ENCODE assay signal across 24 cellular contexts in genomic region chr6:32070814-32071466, GRCh38. TPM values are rescaled to one million over a fixed set of nuclear protein-coding genes. Genes with fewer than 3 reads are reported as not detected.
A peak's percentile ranks its signal among the peaks of the same experiment; 100 is the strongest.
DNase-seq lines count a peak whose midpoint lies in the region; ATAC-seq and TF ChIP-seq lines count a peak whose summit lies in the region.
"Had no signal": no experiment of that assay in that cellular context is flagged by ENCODE, and none has a peak within 500 bp of the region (broad histone marks: within the 10 kb centered on the region; RNA-seq: fewer than 3 reads in every experiment).

No MANE protein-coding gene starts in this region.

- no peaks in the 10 kb centered on the region for H3K36me3 Mint-ChIP-seq in nephron (ENCODE audit: low read depth)
- H3K36me3 Mint-ChIP-seq: activated naive CD4-positive, alpha-beta T cell treated with anti-CD3 and anti-CD28 coated beads, Interleukin-2, amount 50 U/mL, for 24 hours; CD4-positive, alpha-beta memory T cell; stimulated activated effector memory CD8-positive, alpha-beta T cell treated with anti-CD3 and anti-CD28 coated beads, Interleukin-12 subunit alpha, Interleukin-12 subunit beta, amount 100 ng/mL, for 72 hours had no signal

- BruUV-seq in Panc1 (replicated peaks; lab: Mats Ljungman, UMichigan) = no TSS peak

- H3K36me3 ChIP-seq in Panc1 (ENCODE audit: control insufficient read depth, insufficient read depth, low read length) (no peaks in the 10 kb centered on the region), esophagus squamous epithelium (peaks cover 0 to 30% (median 4%) of the 10 kb centered on the region in 3 donors), suprapubic skin (peaks cover 41% of the 10 kb centered on the region)
- H3K36me3 ChIP-seq: brain microvascular endothelial cell, SJCRH30 had no signal

- peak overlapping the region in 1 of 3 experiments; percentile 43 for H3K4me3 Mint-ChIP-seq in nephron
- H3K4me3 Mint-ChIP-seq: activated B cell treated with CpG ODN at 0.5 μM for 24 hours; activated CD8-positive, alpha-beta T cell treated with anti-CD3 and anti-CD28 coated beads for 36 hours; activated naive CD4-positive, alpha-beta T cell treated with anti-CD3 and anti-CD28 coated beads, Interleukin-2, amount 50 U/mL, for 24 hours; activated T-cell treated with anti-CD3 and anti-CD28 coated beads, Interleukin-2, amount 50 U/mL, for 4 hours; CD4-positive, alpha-beta memory T cell; naive thymus-derived CD8-positive, alpha-beta T cell; stimulated activated effector memory CD8-positive, alpha-beta T cell treated with anti-CD3 and anti-CD28 coated beads, Interleukin-12 subunit alpha, Interleukin-12 subunit beta, amount 100 ng/mL, for 72 hours had no signal

- H3K27me3 ChIP-seq in Panc1 (ENCODE audit: control insufficient read depth, insufficient read depth, low read length) (no peaks in the 10 kb centered on the region), esophagus squamous epithelium (no peaks in the 10 kb centered on the region), suprapubic skin (no peaks in the 10 kb centered on the region)
- H3K27me3 ChIP-seq: dorsolateral prefrontal cortex, SJCRH30 had no signal

- in situ Hi-C loops in Panc1 (cut with HindIII; ENCODE audit: low pct_unique_long_range_greater_than_20kb, low sequenced_read_pairs) = no loop called here

- H3K27ac ChIP-seq in Panc1 (ENCODE audit: low read length) (no peak overlapping the region), esophagus squamous epithelium (peak overlapping the region in 3 of 4 donors; percentile 35 to 62 (median 57)), suprapubic skin (peak overlapping the region; percentile 81)
- H3K27ac ChIP-seq: brain microvascular endothelial cell had no signal

- ATAC-seq in Panc1 (0 out of 2 replicates have a peak, but pooled peaks have one; percentile 33), GM18502 (IDR thresholded peaks at IDR 0.05; ENCODE audit: poor library complexity, unreplicated experiment) (no peak), HG03159 (IDR thresholded peaks at IDR 0.05; ENCODE audit: unreplicated experiment) (no peak)
- ATAC-seq: activated CD8-positive, alpha-beta T cell treated with anti-CD3 and anti-CD28 coated beads for 36 hours; activated T-cell treated with anti-CD3 and anti-CD28 coated beads, Interleukin-2, amount 50 U/mL, for 4 hours; naive thymus-derived CD8-positive, alpha-beta T cell; stimulated activated effector memory CD8-positive, alpha-beta T cell treated with anti-CD3 and anti-CD28 coated beads, Interleukin-12 subunit alpha, Interleukin-12 subunit beta, amount 100 ng/mL, for 72 hours had no signal

- CTCF ChIA-PET in Panc1 (lab: Charles Lee) = interaction anchor here (1.0 kb wide), 1 partner anchor 23 kb away, joined by 4 read pairs; no protein-coding TSS in a partner anchor

- WGBS in esophagus squamous epithelium, 2 donors = 68 to 73% methylated on average over 7 to 8 of the region's 15 CpGs
- WGBS in suprapubic skin = 71% methylated on average over 13 of the region's 15 CpGs

- TF ChIP-seq EP300 in suprapubic skin (IDR thresholded peaks at IDR 0.05) = no peak

- TF ChIP-seq CTCF in Panc1 (IDR thresholded peaks at IDR 0.05) = no peak
- no peak for TF ChIP-seq CTCF in esophagus squamous epithelium (IDR thresholded peaks at IDR 0.05)
- no peak for TF ChIP-seq CTCF in nephron (IDR thresholded peaks at IDR 0.05; ENCODE audit: unreplicated experiment in 3 of 3)
- no peak for TF ChIP-seq CTCF in suprapubic skin (IDR thresholded peaks at IDR 0.05)

- no peaks in the 10 kb centered on the region for H3K27me3 Mint-ChIP-seq in nephron (ENCODE audit: low read depth)
- H3K27me3 Mint-ChIP-seq: activated CD8-positive, alpha-beta T cell treated with anti-CD3 and anti-CD28 coated beads for 36 hours; activated naive CD4-positive, alpha-beta T cell treated with anti-CD3 and anti-CD28 coated beads, Interleukin-2, amount 50 U/mL, for 24 hours had no signal

- no peak for DNase-seq in Panc1 (ENCODE audit: low read depth, low spot score)
- no peak for DNase-seq in esophagus squamous epithelium (lab: John Stamatoyannopoulos, UW)
- DNase-seq in suprapubic skin (ENCODE audit: low spot score in 2 of 2) = peak in 1 of 2 donors; percentile 88
- DNase-seq in NCI-H1092 (lab: John Stamatoyannopoulos, UW) = no peak
- DNase-seq in A172 (ENCODE audit: low spot score) = no peak
- DNase-seq: activated B cell treated with CpG ODN at 0.5 μM for 24 hours; activated CD8-positive, alpha-beta T cell treated with anti-CD3 and anti-CD28 coated beads for 36 hours; activated T-cell treated with anti-CD3 and anti-CD28 coated beads, Interleukin-2, amount 50 U/mL, for 4 hours; brain microvascular endothelial cell; CD4-positive, alpha-beta memory T cell; DMS79; erythroblast; naive thymus-derived CD8-positive, alpha-beta T cell; NCI-H1930; NCI-H524; stimulated activated CD4-positive, alpha-beta T cell treated with anti-CD3 and anti-CD28 coated beads, Interleukin-15, amount 100 ng/mL, for 24 hours had no signal

- H3K9me3 ChIP-seq in Panc1 (ENCODE audit: control insufficient read depth, insufficient read depth, low read depth, low read length) (no peaks in the 10 kb centered on the region), esophagus squamous epithelium (no peaks in the 10 kb centered on the region), suprapubic skin (no peaks in the 10 kb centered on the region)
- H3K9me3 ChIP-seq: SJCRH30 had no signal

- H3K4me3 ChIP-seq in Panc1 (ENCODE audit: low read depth in 2 of 2, low read length in 2 of 2) (no peak overlapping the region), esophagus squamous epithelium (no peak overlapping the region), suprapubic skin (no peak overlapping the region)
- H3K4me3 ChIP-seq: SJCRH30 had no signal

- intact Hi-C loops in Panc1 (cut with micrococcal nuclease; ENCODE audit: unreplicated experiment) = no loop called here
- intact Hi-C loops in esophagus squamous epithelium (cut with DNase I) = no loop called here

- peak overlapping the region in 2 of 3 experiments; percentile 96 to 97 for H3K27ac Mint-ChIP-seq in nephron
- H3K27ac Mint-ChIP-seq: activated B cell treated with CpG ODN at 0.5 μM for 24 hours; activated CD8-positive, alpha-beta T cell treated with anti-CD3 and anti-CD28 coated beads for 36 hours; activated naive CD4-positive, alpha-beta T cell treated with anti-CD3 and anti-CD28 coated beads, Interleukin-2, amount 50 U/mL, for 24 hours; stimulated activated effector memory CD8-positive, alpha-beta T cell treated with anti-CD3 and anti-CD28 coated beads, Interleukin-12 subunit alpha, Interleukin-12 subunit beta, amount 100 ng/mL, for 72 hours had no signal

- H3K9me3 Mint-ChIP-seq in nephron = no peaks in the 10 kb centered on the region
- H3K9me3 Mint-ChIP-seq: activated B cell treated with CpG ODN at 0.5 μM for 24 hours; activated CD8-positive, alpha-beta T cell treated with anti-CD3 and anti-CD28 coated beads for 36 hours; activated naive CD4-positive, alpha-beta T cell treated with anti-CD3 and anti-CD28 coated beads, Interleukin-2, amount 50 U/mL, for 24 hours; activated T-cell treated with anti-CD3 and anti-CD28 coated beads, Interleukin-2, amount 50 U/mL, for 4 hours; naive thymus-derived CD8-positive, alpha-beta T cell; stimulated activated effector memory CD8-positive, alpha-beta T cell treated with anti-CD3 and anti-CD28 coated beads, Interleukin-12 subunit alpha, Interleukin-12 subunit beta, amount 100 ng/mL, for 72 hours had no signal

- H3K4me1 Mint-ChIP-seq in nephron = peaks cover 54% of the 10 kb centered on the region
- H3K4me1 Mint-ChIP-seq: activated B cell treated with CpG ODN at 0.5 μM for 24 hours; activated naive CD4-positive, alpha-beta T cell treated with anti-CD3 and anti-CD28 coated beads, Interleukin-2, amount 50 U/mL, for 24 hours; CD4-positive, alpha-beta memory T cell; stimulated activated effector memory CD8-positive, alpha-beta T cell treated with anti-CD3 and anti-CD28 coated beads, Interleukin-12 subunit alpha, Interleukin-12 subunit beta, amount 100 ng/mL, for 72 hours had no signal

- TF ChIP-seq POLR2A in esophagus squamous epithelium (IDR thresholded peaks at IDR 0.05) (no peak), suprapubic skin (IDR thresholded peaks at IDR 0.05) (no peak)

- POLR2A ChIA-PET in Panc1 (lab: Charles Lee) = no interaction called here

- H3K4me1 ChIP-seq in Panc1 (ENCODE audit: control insufficient read depth, insufficient read depth, low read length) = no peaks in the 10 kb centered on the region
- peaks cover 0 to 6% (median 0%) of the 10 kb centered on the region in 3 donors for H3K4me1 ChIP-seq in esophagus squamous epithelium
- peaks cover 10% of the 10 kb centered on the region for H3K4me1 ChIP-seq in suprapubic skin

RNA-seq across cellular contexts. Expression of gene CYP21A2, which starts 32.7 kb away (rescaled TPM):
- total RNA-seq in Panc1 (2021; ENCODE audit: unreplicated experiment) (1.1 TPM), esophagus squamous epithelium (under 1 TPM in 1 of 4 donors, not detected in 3; 0.22 TPM), suprapubic skin (1 to 10 TPM in 1 of 4 donors, under 1 TPM in 1, not detected in 2; 0.39 to 2.3 TPM)
- not detected for polyA plus RNA-seq in Panc1 (2012; ENCODE audit: insufficient read length)
- total RNA-seq in A172 (2014; rRNA removed; shearing (Covaris generic)) = 0.05 TPM in 1 of 2 replicates, not detected in the other
- total RNA-seq: activated B cell treated with CpG ODN at 0.5 μM for 24 hours, SJCRH30, urinary bladder had no signal
- polyA plus RNA-seq: CD4-positive, alpha-beta memory T cell; naive thymus-derived CD8-positive, alpha-beta T cell had no signal

RNA-seq across cellular contexts. Expression of gene TNXB, which starts 38.2 kb away (rescaled TPM):
- total RNA-seq in Panc1 (2021; ENCODE audit: unreplicated experiment) (1.8 TPM), esophagus squamous epithelium (100 to 1,000 TPM in 1 of 4 donors, 10 to 100 TPM in 3; 10.5 to 102 (median 31.0) TPM), suprapubic skin (10 to 100 TPM; 25.7 to 52.5 (median 40.2) TPM)
- 0.42 TPM for polyA plus RNA-seq in Panc1 (2012; ENCODE audit: insufficient read length)
- 45.0 and 45.7 TPM in 2 replicates for total RNA-seq in A172 (2014; rRNA removed; shearing (Covaris generic))

RNA-seq across cellular contexts. Expression of gene C4B, which starts 56.3 kb away (rescaled TPM):
- total RNA-seq in Panc1 (2021; ENCODE audit: unreplicated experiment) (8.8 TPM), esophagus squamous epithelium (1 to 10 TPM; 2.2 to 7.4 (median 5.2) TPM), suprapubic skin (1 to 10 TPM; 1.3 to 9.4 (median 5.1) TPM)
- 10.6 TPM for polyA plus RNA-seq in Panc1 (2012; ENCODE audit: insufficient read length)
- 0.62 and 2.5 TPM in 2 replicates for total RNA-seq in A172 (2014; rRNA removed; shearing (Covaris generic))

RNA-seq across cellular contexts. Expression of gene ATF6B, which starts 57.1 kb away (rescaled TPM):
- total RNA-seq in Panc1 (2021; ENCODE audit: unreplicated experiment) (127 TPM), esophagus squamous epithelium (10 to 100 TPM; 27.3 to 45.4 (median 30.0) TPM), suprapubic skin (100 to 1,000 TPM in 1 of 4 donors, 10 to 100 TPM in 3; 55.8 to 161 (median 74.0) TPM)
- polyA plus RNA-seq in Panc1 (2012; ENCODE audit: insufficient read length) = 121 TPM
- 19.9 and 22.2 TPM in 2 replicates for total RNA-seq in A172 (2014; rRNA removed; shearing (Covaris generic))

RNA-seq across cellular contexts. Expression of gene FKBPL, which starts 59.1 kb away (rescaled TPM):
- total RNA-seq in Panc1 (2021; ENCODE audit: unreplicated experiment) = 7.4 TPM
- polyA plus RNA-seq in Panc1 (2012; ENCODE audit: insufficient read length) = 6.2 TPM
- 10 to 100 TPM in 1 of 4 donors, 1 to 10 TPM in 3; 5.9 to 16.7 (median 6.8) TPM for total RNA-seq in esophagus squamous epithelium
- total RNA-seq in suprapubic skin = 10 to 100 TPM in 1 of 4 donors, 1 to 10 TPM in 3; 3.5 to 10.6 (median 5.6) TPM
- total RNA-seq in A172 (2014; rRNA removed; shearing (Covaris generic)) = 4.8 and 8.8 TPM in 2 replicates
